Comparison of ENCODE assay signal across 9 cellular contexts in genomic region chr18:76467371-76468190, GRCh38. TPM values are rescaled to one million over a fixed set of nuclear protein-coding genes. Genes with fewer than 3 reads are reported as not detected.
A peak's percentile ranks its signal among the peaks of the same experiment; 100 is the strongest.
DNase-seq lines count a peak whose midpoint lies in the region; ATAC-seq and TF ChIP-seq lines count a peak whose summit lies in the region.
"Had no signal": no experiment of that assay in that cellular context is flagged by ENCODE, and none has a peak within 500 bp of the region (broad histone marks: within the 10 kb centered on the region; RNA-seq: fewer than 3 reads in every experiment).

No MANE protein-coding gene starts in this region.

- peak; percentile 88 to 93 for DNase-seq in AML-193 (lab: John Stamatoyannopoulos, UW)
- DNase-seq in activated naive CD8-positive, alpha-beta T cell treated with anti-CD3 and anti-CD28 coated beads, Interleukin-2, amount 50 U/mL, for 24 hours, result no peak
- DNase-seq in mesenteric fat pad (ENCODE audit: low spot score), result peak; percentile 89
- DNase-seq in NCI-H748 treated with DMSO at 0.1 percent for 48 hours (lab: John Stamatoyannopoulos, UW), result no peak
- DNase-seq in DMS53 (lab: John Stamatoyannopoulos, UW), result no peak
- DNase-seq in GDM1 (lab: John Stamatoyannopoulos, UW), result no peak
- DNase-seq: SW 1271 had no signal

- no peak for TF ChIP-seq CTCF in HEK293 (tag by site-specific recombination; IDR thresholded peaks at IDR 0.05)

- H3K36me3 ChIP-seq in HEK293 (ENCODE audit: control insufficient read depth in 2 of 2, insufficient read depth in 1 of 2, low read length in 2 of 2), result peaks cover 0 to 5% of the 10 kb centered on the region in 2 experiments; a peak in 1 of 3 replicates

- H3K27ac ChIP-seq in HEK293 (ENCODE audit: extremely low read depth, low read depth, low read length), result no peak overlapping the region

- H3K9me3 Mint-ChIP-seq in activated naive CD8-positive, alpha-beta T cell treated with anti-CD3 and anti-CD28 coated beads, Interleukin-2, amount 50 U/mL, for 24 hours, result no peaks in the 10 kb centered on the region

- ATAC-seq in activated naive CD8-positive, alpha-beta T cell treated with anti-CD3 and anti-CD28 coated beads, Interleukin-2, amount 50 U/mL, for 24 hours, result peak; percentile 38
- ATAC-seq in HG03460 (IDR thresholded peaks at IDR 0.05; ENCODE audit: unreplicated experiment), result no peak

- peak overlapping the region; percentile 80 for H3K27ac Mint-ChIP-seq in activated naive CD8-positive, alpha-beta T cell treated with anti-CD3 and anti-CD28 coated beads, Interleukin-2, amount 50 U/mL, for 24 hours

- no peaks in the 10 kb centered on the region for H3K4me1 ChIP-seq in HEK293 (ENCODE audit: control insufficient read depth, insufficient read depth, low read length)

- no peaks in the 10 kb centered on the region for H3K9me3 ChIP-seq in HEK293 (ENCODE audit: control insufficient read depth, insufficient read depth, low read depth, low read length)

- peak overlapping the region; percentile 48 for H3K4me3 Mint-ChIP-seq in activated naive CD8-positive, alpha-beta T cell treated with anti-CD3 and anti-CD28 coated beads, Interleukin-2, amount 50 U/mL, for 24 hours

- POLR2A ChIA-PET in HEK293 (lab: Yijun Ruan, JAX), result no interaction called here

- no peaks in the 10 kb centered on the region for H3K27me3 Mint-ChIP-seq in activated naive CD8-positive, alpha-beta T cell treated with anti-CD3 and anti-CD28 coated beads, Interleukin-2, amount 50 U/mL, for 24 hours

- no peaks in the 10 kb centered on the region for H3K36me3 Mint-ChIP-seq in activated naive CD8-positive, alpha-beta T cell treated with anti-CD3 and anti-CD28 coated beads, Interleukin-2, amount 50 U/mL, for 24 hours (ENCODE audit: low read depth)

- no peak overlapping the region for H3K4me3 ChIP-seq in HEK293 (ENCODE audit: low read depth, low read length)

- peaks cover 29% of the 10 kb centered on the region for H3K4me1 Mint-ChIP-seq in activated naive CD8-positive, alpha-beta T cell treated with anti-CD3 and anti-CD28 coated beads, Interleukin-2, amount 50 U/mL, for 24 hours

- CTCF ChIA-PET in HEK293 (lab: Yijun Ruan, JAX), result no interaction called here

TF ChIP-seq in HEK293, 187 proteins besides CTCF, POLR2A, EP300 and RAD21:
- TF ChIP-seq ZBTB44 (tag by site-specific recombination; IDR thresholded peaks at IDR 0.05) (0 out of 2 replicates have a peak, but pooled peaks have one; percentile 34), ZNF639 (tag by site-specific recombination; IDR thresholded peaks at IDR 0.05) (no peak), SCRT1 (tag by site-specific recombination; IDR thresholded peaks at IDR 0.05; ENCODE audit: borderline replicate concordance) (peak; percentile 42; the same call in 1 of the 2 replicates)

RNA-seq across cellular contexts. Expression of gene ZNF516, which starts 27.5 kb away (rescaled TPM):
- total RNA-seq in mesenteric fat pad, result 20.3 TPM

Comparison
In these comparisons a context has a peak if more than half of its experiments do, and no peak if none do; other contexts are left out.
1. DNase-seq: peak in AML-193 (2 of 2) and mesenteric fat pad (single experiment); none in activated naive CD8-positive, alpha-beta T cell treated with anti-CD3 and anti-CD28 coated beads, Interleukin-2, amount 50 U/mL, for 24 hours (single experiment), NCI-H748 treated with DMSO at 0.1 percent for 48 hours (single experiment), DMS53 (single experiment) and GDM1 (single experiment).